ENCODE assay signal across 28 cellular contexts in the genomic region with DNA sequence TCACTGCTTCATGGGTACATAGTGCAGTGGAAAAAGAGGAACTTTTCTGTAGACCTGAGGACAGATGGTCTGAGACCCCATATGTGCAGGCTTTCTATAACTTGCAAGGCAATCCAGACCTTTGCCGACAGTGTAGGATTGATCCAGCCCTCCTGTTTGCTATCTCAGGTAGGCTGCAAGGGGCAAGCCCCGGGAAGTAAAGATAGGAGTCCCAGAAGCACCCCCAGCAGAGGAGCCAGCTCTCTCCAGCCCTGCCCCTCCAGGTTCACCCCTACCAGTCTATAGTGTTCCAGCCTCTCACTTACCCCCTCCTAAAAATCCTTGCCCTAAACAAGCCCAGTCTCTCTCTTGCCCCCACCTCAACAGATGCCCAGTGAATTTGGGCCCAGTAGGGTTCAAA.
"Had no signal": no experiment of that assay in that cellular context is flagged by ENCODE, and none has a peak within 500 bp of the region (broad histone marks: within the 10 kb centered on the region; RNA-seq: fewer than 3 reads in every experiment).

No MANE protein-coding gene starts in this region.

- H3K27ac ChIP-seq: stomach, suprapubic skin, testis, thoracic aorta, thyroid gland, tibial artery, tibial nerve, transverse colon, upper lobe of left lung, upper lobe of right lung, uterus, vagina had no signal

- H3K4me1 ChIP-seq: stomach, suprapubic skin, testis, thyroid gland, tibial artery, tibial nerve, transverse colon, upper lobe of left lung, upper lobe of right lung, uterus, vagina had no signal

- H3K4me3 ChIP-seq: stomach, suprapubic skin, testis, thoracic aorta, thyroid gland, tibial artery, tibial nerve, transverse colon, upper lobe of left lung, upper lobe of right lung, uterus, vagina had no signal

- H3K9me3 ChIP-seq: stomach, suprapubic skin, testis, thoracic aorta, thyroid gland, tibial artery, tibial nerve, transverse colon, upper lobe of left lung, upper lobe of right lung, uterus, vagina had no signal

- H3K9me3 Mint-ChIP-seq: stimulated activated effector memory CD8-positive, alpha-beta T cell treated with anti-CD3 and anti-CD28 coated beads, Interleukin-12 subunit alpha, Interleukin-12 subunit beta, amount 100 ng/mL, for 72 hours; stimulated activated naive B cell treated with anti-CD40 and anti-IgM and Interleukin-4, amounts not matched to agents 10 μg/mL and 1 μg/mL and 100 μg/mL, for 72 hours; stimulated activated naive CD8-positive, alpha-beta T cell treated with anti-CD3 and anti-CD28 coated beads, Interleukin-15, Interleukin-2, amounts not matched to agents 100 ng/mL and 50 ng/mL, for 24 hours; type B pancreatic cell had no signal

- H3K27me3 ChIP-seq: testis, thyroid gland, tibial artery, tibial nerve, transverse colon, upper lobe of left lung, upper lobe of right lung, uterus, vagina had no signal

- FAIRE-seq: urothelium cell line had no signal

- H3K27me3 Mint-ChIP-seq: stimulated activated memory B cell treated with anti-CD40 and anti-IgM and Interleukin-4, amounts not matched to agents 10 μg/mL and 1 μg/mL and 100 μg/mL, for 72 hours had no signal

- H3K36me3 Mint-ChIP-seq: stimulated activated effector memory CD8-positive, alpha-beta T cell treated with anti-CD3 and anti-CD28 coated beads, Interleukin-12 subunit alpha, Interleukin-12 subunit beta, amount 100 ng/mL, for 72 hours; stimulated activated memory B cell treated with anti-CD40 and anti-IgM and Interleukin-4, amounts not matched to agents 10 μg/mL and 1 μg/mL and 100 μg/mL, for 72 hours; stimulated activated naive B cell treated with anti-CD40 and anti-IgM and Interleukin-4, amounts not matched to agents 10 μg/mL and 1 μg/mL and 100 μg/mL, for 72 hours; type B pancreatic cell had no signal

- H3K4me3 Mint-ChIP-seq: stimulated activated effector memory CD8-positive, alpha-beta T cell treated with anti-CD3 and anti-CD28 coated beads, Interleukin-12 subunit alpha, Interleukin-12 subunit beta, amount 100 ng/mL, for 72 hours; stimulated activated memory B cell treated with anti-CD40 and anti-IgM and Interleukin-4, amounts not matched to agents 10 μg/mL and 1 μg/mL and 100 μg/mL, for 72 hours; stimulated activated naive B cell treated with anti-CD40 and anti-IgM and Interleukin-4, amounts not matched to agents 10 μg/mL and 1 μg/mL and 100 μg/mL, for 72 hours; stimulated activated naive CD8-positive, alpha-beta T cell treated with anti-CD3 and anti-CD28 coated beads, Interleukin-15, Interleukin-2, amounts not matched to agents 100 ng/mL and 50 ng/mL, for 24 hours; type B pancreatic cell had no signal

- H3K36me3 ChIP-seq: stomach, suprapubic skin, thoracic aorta, thyroid gland, tibial artery, tibial nerve, transverse colon, upper lobe of left lung, upper lobe of right lung, uterus, vagina had no signal

- H3K4me1 Mint-ChIP-seq: stimulated activated effector memory CD8-positive, alpha-beta T cell treated with anti-CD3 and anti-CD28 coated beads, Interleukin-12 subunit alpha, Interleukin-12 subunit beta, amount 100 ng/mL, for 72 hours; stimulated activated memory B cell treated with anti-CD40 and anti-IgM and Interleukin-4, amounts not matched to agents 10 μg/mL and 1 μg/mL and 100 μg/mL, for 72 hours; stimulated activated naive B cell treated with anti-CD40 and anti-IgM and Interleukin-4, amounts not matched to agents 10 μg/mL and 1 μg/mL and 100 μg/mL, for 72 hours had no signal

- DNase-seq: stimulated activated CD4-positive, alpha-beta T cell treated with anti-CD3 and anti-CD28 coated beads, Interleukin-2, amount 100 ng/mL, for 24 hours; stimulated activated CD4-positive, alpha-beta T cell treated with anti-CD3 and anti-CD28 coated beads, Interleukin-2, amount 100 ng/mL, for 48 hours; stimulated activated CD4-positive, alpha-beta T cell treated with anti-CD3 and anti-CD28 coated beads, Interleukin-4, amount 100 ng/mL, for 1 hour; stimulated activated CD4-positive, alpha-beta T cell treated with anti-CD3 and anti-CD28 coated beads, Interleukin-4, amount 100 ng/mL, for 24 hours; stimulated activated CD4-positive, alpha-beta T cell treated with anti-CD3 and anti-CD28 coated beads, Interleukin-4, amount 100 ng/mL, for 4 hours; stimulated activated CD8-positive, alpha-beta memory T cell treated with anti-CD3 and anti-CD28 coated beads, Interleukin-4, amount 100 ng/mL, for 48 hours; stimulated activated naive B cell treated with anti-CD40 and anti-IgM and Interleukin-4, amounts not matched to agents 10 μg/mL and 1 μg/mL and 100 μg/mL, for 72 hours; stimulated activated naive CD4-positive, alpha-beta T cell; stimulated activated naive CD4-positive, alpha-beta T cell treated with Interleukin-2 at 50 U/mL for 16 hours; stomach; substantia nigra; testis; thyroid gland; tibial artery; transverse colon; trophoblast cell; upper lobe of right lung; uterus had no signal

- H3K27ac Mint-ChIP-seq: stimulated activated effector memory CD8-positive, alpha-beta T cell treated with anti-CD3 and anti-CD28 coated beads, Interleukin-12 subunit alpha, Interleukin-12 subunit beta, amount 100 ng/mL, for 72 hours; stimulated activated memory B cell treated with anti-CD40 and anti-IgM and Interleukin-4, amounts not matched to agents 10 μg/mL and 1 μg/mL and 100 μg/mL, for 72 hours; stimulated activated naive B cell treated with anti-CD40 and anti-IgM and Interleukin-4, amounts not matched to agents 10 μg/mL and 1 μg/mL and 100 μg/mL, for 72 hours; stimulated activated naive CD8-positive, alpha-beta T cell treated with anti-CD3 and anti-CD28 coated beads, Interleukin-15, Interleukin-2, amounts not matched to agents 100 ng/mL and 50 ng/mL, for 24 hours; type B pancreatic cell had no signal

- ATAC-seq: stimulated activated effector memory CD8-positive, alpha-beta T cell treated with anti-CD3 and anti-CD28 coated beads, Interleukin-12 subunit alpha, Interleukin-12 subunit beta, amount 100 ng/mL, for 72 hours; stimulated activated memory B cell treated with anti-CD40 and anti-IgM and Interleukin-4, amounts not matched to agents 10 μg/mL and 1 μg/mL and 100 μg/mL, for 72 hours; stimulated activated naive B cell treated with anti-CD40 and anti-IgM and Interleukin-4, amounts not matched to agents 10 μg/mL and 1 μg/mL and 100 μg/mL, for 72 hours; upper lobe of right lung had no signal
